In the genomic region with DNA sequence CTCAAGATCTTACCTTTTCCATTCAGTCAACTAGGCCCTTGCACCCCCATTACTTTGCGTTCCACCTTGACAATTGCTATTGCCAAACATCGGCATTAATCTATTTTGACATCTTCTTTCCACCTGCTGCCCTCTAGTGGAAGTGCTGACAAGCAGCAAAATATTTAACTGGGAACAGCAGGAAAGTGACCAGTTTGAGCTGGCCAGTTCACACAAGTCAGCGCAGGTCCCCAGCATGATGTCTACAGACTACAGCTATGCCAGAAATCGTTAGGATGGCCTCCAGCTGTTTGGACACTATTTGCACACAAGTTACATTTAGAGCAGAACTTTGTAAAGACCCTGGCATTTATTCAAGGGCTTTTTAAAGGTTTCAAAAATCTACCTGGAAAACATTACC, we compare ENCODE assay signal across 8 cellular contexts.
A peak's percentile ranks its signal among the peaks of the same experiment; 100 is the strongest.
DNase-seq lines count a peak whose midpoint lies in the region; ATAC-seq and TF ChIP-seq lines count a peak whose summit lies in the region.

No MANE protein-coding gene starts in this region.

- H3F3A ChIP-seq in PC-3 (ENCODE audit: low read length, unreplicated experiment), result no peaks in the 10 kb centered on the region

- peaks cover 0 to 6% (median 2%) of the 10 kb centered on the region in 4 donors for H3K4me1 Mint-ChIP-seq in CD4-positive, alpha-beta memory T cell

- peak in 4 of 5 donors; percentile 22 to 36 (median 30) for DNase-seq in CD4-positive, alpha-beta memory T cell
- DNase-seq in HPDE6-E6E7 (ENCODE audit: extremely low spot score) (peak; percentile 48), PC-3 (peak; percentile 77), breast epithelium (ENCODE audit: low spot score in 2 of 2) (peak in 1 of 2 donors; percentile 79), iris pigment epithelial cell (ENCODE audit: low read depth) (peak; percentile 52)
- DNase-seq in stimulated activated CD4-positive, alpha-beta T cell treated with anti-CD3 and anti-CD28 coated beads, TNF-alpha, amount 100 ng/mL, for 48 hours (ENCODE audit: low read depth in 3 of 3), result peak in 2 of 3 donors; percentile 14 to 15

- H3K9me3 Mint-ChIP-seq in CD4-positive, alpha-beta memory T cell, result no peaks in the 10 kb centered on the region

- H3K27ac Mint-ChIP-seq in CD4-positive, alpha-beta memory T cell, result peak overlapping the region in 1 of 7 donors; percentile 1

- no peak overlapping the region for H3K27ac ChIP-seq in CD4-positive, alpha-beta memory T cell (ENCODE audit: low read depth, low read length)
- H3K27ac ChIP-seq in PC-3 (ENCODE audit: low read length) (no peak overlapping the region), breast epithelium (no peak overlapping the region)

- H4K20me1 ChIP-seq in PC-3 (ENCODE audit: low read length), result no peaks in the 10 kb centered on the region

- no peak overlapping the region for H3K4me2 ChIP-seq in PC-3 (ENCODE audit: low read length)

- no peak overlapping the region for H3K9ac ChIP-seq in PC-3 (ENCODE audit: low read length)

- H3K4me3 ChIP-seq in CD4-positive, alpha-beta memory T cell (ENCODE audit: low read length in 2 of 2), result no peak overlapping the region
- H3K4me3 ChIP-seq in PC-3 (ENCODE audit: low read length) (no peak overlapping the region), breast epithelium (no peak overlapping the region)

- no peak overlapping the region for H3K4me3 Mint-ChIP-seq in CD4-positive, alpha-beta memory T cell

- H3K79me2 ChIP-seq in PC-3 (ENCODE audit: low read length), result no peaks in the 10 kb centered on the region

- no peaks in the 10 kb centered on the region for H3K4me1 ChIP-seq in CD4-positive, alpha-beta memory T cell (ENCODE audit: insufficient read depth, low read length)
- H3K4me1 ChIP-seq in PC-3 (ENCODE audit: insufficient read depth, low read length) (no peaks in the 10 kb centered on the region; the same call in 1 of the 2 replicates), breast epithelium (no peaks in the 10 kb centered on the region)

- H3K9me2 ChIP-seq in PC-3 (replicated peaks; ENCODE audit: low read length), result no peaks in the 10 kb centered on the region

- H3K9me3 ChIP-seq in CD4-positive, alpha-beta memory T cell (ENCODE audit: control insufficient read depth in 1 of 2, low read length in 2 of 2), result no peaks in the 10 kb centered on the region
- no peaks in the 10 kb centered on the region for H3K9me3 ChIP-seq in PC-3 (ENCODE audit: low read length)
- no peaks in the 10 kb centered on the region for H3K9me3 ChIP-seq in breast epithelium

- POLR2A ChIA-PET in CD4-positive, alpha-beta memory T cell (lab: Charles Lee; ENCODE audit: partially characterized antibody), result no interaction called here
- POLR2A ChIA-PET in PC-3 (lab: Charles Lee; ENCODE audit: unreplicated experiment), result interaction anchor here (0.6 kb wide), 1 partner anchor 358 kb away, joined by 3 read pairs; no protein-coding TSS in a partner anchor

- no peak overlapping the region for H2AFZ ChIP-seq in PC-3 (ENCODE audit: low read length)

- CTCF ChIA-PET in CD4-positive, alpha-beta memory T cell (lab: Charles Lee; ENCODE audit: partially characterized antibody), result interaction anchor here (0.6 to 5.5 kb wide), 15 partner anchors 8 to 726 kb away, joined by 3 to 31 read pairs (median 5); no protein-coding TSS in a partner anchor
- CTCF ChIA-PET in PC-3 (lab: Charles Lee), result interaction anchor here (0.5 to 3.3 kb wide), 13 partner anchors 18 to 526 kb away, joined by 3 to 21 read pairs (median 3); a partner anchor contains a TSS

- H3K27me3 Mint-ChIP-seq in CD4-positive, alpha-beta memory T cell, result peaks cover 9% of the 10 kb centered on the region in 2 donors

- BruUV-seq in PC-3 (replicated peaks; lab: Mats Ljungman, UMichigan), result no TSS peak

- TF ChIP-seq CTCF in PC-3 (conservative IDR thresholded peaks at IDR 0.05; ENCODE audit: low read depth, low read length), result peak; percentile 97
- TF ChIP-seq CTCF in breast epithelium (IDR thresholded peaks at IDR 0.05), result peak; percentile 69 to 77 (median 73)

- H3K36me3 Mint-ChIP-seq in CD4-positive, alpha-beta memory T cell, result no peaks in the 10 kb centered on the region

- H3K36me3 ChIP-seq in CD4-positive, alpha-beta memory T cell (ENCODE audit: insufficient read depth, low read length), result no peaks in the 10 kb centered on the region
- H3K36me3 ChIP-seq in PC-3 (ENCODE audit: low read depth, low read length) (no peaks in the 10 kb centered on the region), breast epithelium (no peaks in the 10 kb centered on the region)

- no peak for TF ChIP-seq POLR2A in breast epithelium (IDR thresholded peaks at IDR 0.05)

- H3K27me3 ChIP-seq in CD4-positive, alpha-beta memory T cell (ENCODE audit: insufficient read depth, low read length), result no peaks in the 10 kb centered on the region
- H3K27me3 ChIP-seq in PC-3 (ENCODE audit: low read length) (no peaks in the 10 kb centered on the region), breast epithelium (no peaks in the 10 kb centered on the region)

- ATAC-seq in GM18511 (IDR thresholded peaks at IDR 0.05; ENCODE audit: unreplicated experiment), result peak; percentile 78
- ATAC-seq in PC-3, result peak; percentile 70
- no peak for ATAC-seq in HG03457 (IDR thresholded peaks at IDR 0.05; ENCODE audit: unreplicated experiment)

- intact Hi-C loops in CD4-positive, alpha-beta memory T cell (cut with micrococcal nuclease), result loop anchor here (1.0 to 2.0 kb wide), 3 partner anchors 184 to 727 kb away; no protein-coding TSS in a partner anchor
- intact Hi-C loops in PC-3 (cut with micrococcal nuclease) (loop anchor here (1.0 to 5.0 kb wide), 6 partner anchors 68 to 727 kb away; a partner anchor contains a TSS), breast epithelium (cut with DNase I; ENCODE audit: low total_unique reads) (no loop called here)
